In genomic region chr1:219179293-219179692, GRCh38 we compare ENCODE assay signal across 20 cellular contexts. TPM values are rescaled to one million over a fixed set of nuclear protein-coding genes. Genes with fewer than 3 reads are reported as not detected.
DNase-seq lines count a peak whose midpoint lies in the region; ATAC-seq, FAIRE-seq and TF ChIP-seq lines count a peak whose summit lies in the region.
"Had no signal": no experiment of that assay in that cellular context is flagged by ENCODE, and none has a peak within 500 bp of the region (broad histone marks: within the 10 kb centered on the region; RNA-seq: fewer than 3 reads in every experiment).

No MANE protein-coding gene starts in this region.

- no peak overlapping the region for H3K27ac Mint-ChIP-seq in activated naive CD4-positive, alpha-beta T cell treated with anti-CD3 and anti-CD28 coated beads for 36 hours
- H3K27ac Mint-ChIP-seq: activated CD8-positive, alpha-beta T cell treated with anti-CD3 and anti-CD28 coated beads for 36 hours; activated naive CD8-positive, alpha-beta T cell treated with anti-CD3 and anti-CD28 coated beads, Interleukin-2, amount 50 U/mL, for 24 hours had no signal

- H3K4me3 ChIP-seq in bronchial epithelial cell (ENCODE audit: low read depth, low read length): no peak overlapping the region
- H3K4me3 ChIP-seq in liver (ENCODE audit: low read depth in 1 of 3, low read length in 3 of 3): no peak overlapping the region
- H3K4me3 ChIP-seq: psoas muscle had no signal

- no peaks in the 10 kb centered on the region for H3K9me3 ChIP-seq in liver (ENCODE audit: control insufficient read depth in 4 of 4, low read length in 3 of 4)
- H3K9me3 ChIP-seq: psoas muscle had no signal

- no peak for FAIRE-seq in bronchial epithelial cell (lab: Jason Lieb, UNC)
- FAIRE-seq: H54 had no signal

- H3K27ac ChIP-seq in liver (ENCODE audit: low read depth in 1 of 2, low read length in 2 of 2): no peak overlapping the region
- H3K27ac ChIP-seq: psoas muscle, WERI-Rb-1 had no signal

- TF ChIP-seq RAD21 in liver (IDR thresholded peaks at IDR 0.05): peak in 1 of 2 donors; percentile 18

- CTCF ChIA-PET in activated naive CD4-positive, alpha-beta T cell treated with anti-CD3 and anti-CD28 coated beads for 36 hours (lab: Charles Lee): no interaction called here

- intact Hi-C loops in activated naive CD4-positive, alpha-beta T cell treated with anti-CD3 and anti-CD28 coated beads for 36 hours (cut with micrococcal nuclease): loop anchor here (10.0 kb wide), 2 partner anchors 804 to 1554 kb away; no protein-coding TSS in a partner anchor

- no peak overlapping the region for H3K4me3 Mint-ChIP-seq in activated naive CD4-positive, alpha-beta T cell treated with anti-CD3 and anti-CD28 coated beads for 36 hours
- H3K4me3 Mint-ChIP-seq: activated CD8-positive, alpha-beta T cell treated with anti-CD3 and anti-CD28 coated beads for 36 hours; activated naive CD8-positive, alpha-beta T cell treated with anti-CD3 and anti-CD28 coated beads, Interleukin-2, amount 50 U/mL, for 24 hours; central memory CD8-positive, alpha-beta T cell; natural killer cell treated with Interleukin-12 subunit alpha and Interleukin-12 subunit beta and Interleukin-15 and Interleukin-18, amount 100 ng/mL, for 72 hours had no signal

- H3K9ac ChIP-seq in liver (ENCODE audit: low read depth in 1 of 2, low read length in 2 of 2): no peak overlapping the region

- peaks cover 48% of the 10 kb centered on the region for H3K4me1 Mint-ChIP-seq in activated naive CD4-positive, alpha-beta T cell treated with anti-CD3 and anti-CD28 coated beads for 36 hours (ENCODE audit: low read depth)

- H3K9me3 Mint-ChIP-seq in activated naive CD4-positive, alpha-beta T cell treated with anti-CD3 and anti-CD28 coated beads for 36 hours: no peaks in the 10 kb centered on the region
- H3K9me3 Mint-ChIP-seq: activated CD8-positive, alpha-beta T cell treated with anti-CD3 and anti-CD28 coated beads for 36 hours; activated naive CD8-positive, alpha-beta T cell treated with anti-CD3 and anti-CD28 coated beads, Interleukin-2, amount 50 U/mL, for 24 hours; central memory CD8-positive, alpha-beta T cell; natural killer cell treated with Interleukin-12 subunit alpha and Interleukin-12 subunit beta and Interleukin-15 and Interleukin-18, amount 100 ng/mL, for 72 hours had no signal

- no peaks in the 10 kb centered on the region for H3K27me3 ChIP-seq in bronchial epithelial cell (ENCODE audit: control insufficient read depth, insufficient read depth, low read length)
- H3K27me3 ChIP-seq in liver (ENCODE audit: control insufficient read depth in 4 of 4, insufficient read depth in 4 of 4, low read length in 3 of 4): no peaks in the 10 kb centered on the region

- ATAC-seq in HG03025 (IDR thresholded peaks at IDR 0.05; ENCODE audit: low FRiP score, unreplicated experiment) (no peak), HG02870 (IDR thresholded peaks at IDR 0.05; ENCODE audit: unreplicated experiment) (no peak)
- ATAC-seq: activated CD8-positive, alpha-beta T cell treated with anti-CD3 and anti-CD28 coated beads for 36 hours; activated naive CD8-positive, alpha-beta T cell treated with anti-CD3 and anti-CD28 coated beads, Interleukin-2, amount 50 U/mL, for 24 hours; natural killer cell treated with Interleukin-12 subunit alpha and Interleukin-12 subunit beta and Interleukin-15 and Interleukin-18, amount 100 ng/mL, for 72 hours; psoas muscle; stimulated activated naive CD8-positive, alpha-beta T cell treated with anti-CD3 and anti-CD28 coated beads, Interleukin-15, Interleukin-2, amounts not matched to agents 100 U/mL and 50 U/mL, for 24 hours had no signal

- TF ChIP-seq CTCF in bronchial epithelial cell (IDR thresholded peaks at IDR 0.05; ENCODE audit: insufficient read depth, low read length, severe bottlenecking) (no peak), liver (IDR thresholded peaks at IDR 0.05; ENCODE audit: low read depth, low read length, missing input control) (no peak)

- peaks cover 37% of the 10 kb centered on the region for H3K36me3 Mint-ChIP-seq in activated naive CD4-positive, alpha-beta T cell treated with anti-CD3 and anti-CD28 coated beads for 36 hours (ENCODE audit: low read depth)

- H3K27me3 Mint-ChIP-seq in activated naive CD4-positive, alpha-beta T cell treated with anti-CD3 and anti-CD28 coated beads for 36 hours (ENCODE audit: low read depth): no peaks in the 10 kb centered on the region
- H3K27me3 Mint-ChIP-seq: activated CD8-positive, alpha-beta T cell treated with anti-CD3 and anti-CD28 coated beads for 36 hours; activated naive CD8-positive, alpha-beta T cell treated with anti-CD3 and anti-CD28 coated beads, Interleukin-2, amount 50 U/mL, for 24 hours; central memory CD8-positive, alpha-beta T cell; natural killer cell treated with Interleukin-12 subunit alpha and Interleukin-12 subunit beta and Interleukin-15 and Interleukin-18, amount 100 ng/mL, for 72 hours had no signal

- peaks cover 1 to 38% (median 14%) of the 10 kb centered on the region in 4 donors for H3K4me1 ChIP-seq in liver (ENCODE audit: control insufficient read depth in 4 of 4, insufficient read depth in 4 of 4, low read length in 3 of 4)

- H3K36me3 ChIP-seq in bronchial epithelial cell (ENCODE audit: control insufficient read depth, insufficient read depth, low read length): peaks cover 2% of the 10 kb centered on the region
- peaks cover 0 to 4% (median 2%) of the 10 kb centered on the region in 4 donors for H3K36me3 ChIP-seq in liver (ENCODE audit: control insufficient read depth in 4 of 4, insufficient read depth in 3 of 4, low read depth in 1 of 4, low read length in 3 of 4)

- DNase-seq in AG08395 (ENCODE audit: low spot score) (peak; percentile 3), HT-29 (ENCODE audit: low spot score) (peak; percentile 17), bronchial epithelial cell (ENCODE audit: low read depth) (peak; percentile 57), NK-92 (lab: John Stamatoyannopoulos, UW; ENCODE audit: unreplicated experiment) (no peak)
- no peak for DNase-seq in activated naive CD4-positive, alpha-beta T cell treated with anti-CD3 and anti-CD28 coated beads for 36 hours
- DNase-seq: activated CD8-positive, alpha-beta T cell treated with anti-CD3 and anti-CD28 coated beads for 36 hours; activated naive CD8-positive, alpha-beta T cell treated with anti-CD3 and anti-CD28 coated beads, Interleukin-2, amount 50 U/mL, for 24 hours; COR-L47; EL; NCI-H2107; NCI-H774; psoas muscle; stimulated activated naive CD8-positive, alpha-beta T cell treated with anti-CD3 and anti-CD28 coated beads, Interleukin-15, Interleukin-2, amounts not matched to agents 100 U/mL and 50 U/mL, for 24 hours; WERI-Rb-1 had no signal

TF ChIP-seq in liver, 16 proteins besides CTCF, POLR2A, EP300 and RAD21:
- TF ChIP-seq NR2F2 (IDR thresholded peaks at IDR 0.05) (no peak), SP1 (IDR thresholded peaks at IDR 0.05) (peak; percentile 10), JUND (IDR thresholded peaks at IDR 0.05) (peak; percentile 36 to 54), YY1 (IDR thresholded peaks at IDR 0.05) (no peak), HNF4A (conservative IDR thresholded peaks at IDR 0.05) (peak; percentile 18 to 25), ATF3 (IDR thresholded peaks at IDR 0.05) (peak; percentile 18), MAX (IDR thresholded peaks at IDR 0.05) (no peak)

RNA-seq across cellular contexts. Expression of gene LYPLAL1, which starts 5.6 kb away (rescaled TPM):
- 4.4 and 5.9 TPM in 2 replicates for total RNA-seq in HT-29 (2014; rRNA removed; shearing (Covaris generic))
- total RNA-seq in bronchial epithelial cell: 12.1 and 25.5 TPM in 2 replicates
- total RNA-seq in liver: 10 to 100 TPM; 10.7 to 16.7 TPM
- polyA plus RNA-seq in liver: 10 to 100 TPM; 10.3 to 57.4 TPM
- total RNA-seq in activated naive CD4-positive, alpha-beta T cell treated with anti-CD3 and anti-CD28 coated beads for 36 hours: 10 to 100 TPM; 19.9 to 21.8 TPM

Comparison
In these comparisons a context has a peak if more than half of its experiments do, and no peak if none do; other contexts are left out.
1. DNase-seq: peak in AG08395 (single experiment), HT-29 (single experiment) and bronchial epithelial cell (single experiment); none in activated naive CD4-positive, alpha-beta T cell treated with anti-CD3 and anti-CD28 coated beads for 36 hours (single experiment) and NK-92 (single experiment).